Comparison of ENCODE assay signal across 30 cellular contexts in genomic region chr5:175472378-175472777, GRCh38. TPM values are rescaled to one million over a fixed set of nuclear protein-coding genes. Genes with fewer than 3 reads are reported as not detected.
"Had no signal": no experiment of that assay in that cellular context is flagged by ENCODE, and none has a peak within 500 bp of the region (broad histone marks: within the 10 kb centered on the region; RNA-seq: fewer than 3 reads in every experiment).

No MANE protein-coding gene starts in this region.

- H3K4me3 Mint-ChIP-seq: activated B cell treated with CpG ODN at 0.5 μM for 24 hours; activated CD4-positive, alpha-beta memory T cell treated with anti-CD3 and anti-CD28 coated beads for 36 hours; activated CD4-positive, alpha-beta T cell treated with anti-CD3 and anti-CD28 coated beads, Interleukin-2, amount 10 ng/mL, durations not matched to agents 24 days and 14 days; activated CD8-positive, alpha-beta T cell treated with anti-CD3 and anti-CD28 coated beads for 36 hours; activated naive CD4-positive, alpha-beta T cell treated with anti-CD3 and anti-CD28 coated beads, Interleukin-2, amount 10 ng/mL, durations not matched to agents 7 days and 5 days; activated naive CD4-positive, alpha-beta T cell treated with anti-CD3 and anti-CD28 coated beads, Interleukin-2, amount 50 U/mL, for 24 hours; activated naive CD8-positive, alpha-beta T cell; activated T-cell treated with anti-CD3 and anti-CD28 coated beads, Interleukin-2, amount 50 U/mL, for 4 hours; activated T-helper 1 cell treated with anti-CD3 and anti-CD28 coated beads, Interleukin-12 subunit alpha, Interleukin-12 subunit beta, Interleukin-2, Interleukin-4 antibody, amounts not matched to agents 30 ng/mL and 10 ng/mL and 1 ng/mL, durations not matched to agents 14 hours and 24 hours and 36 hours; T-cell had no signal

- DNase-seq: activated B cell treated with CpG ODN at 0.5 μM for 24 hours; activated CD4-positive, alpha-beta T cell treated with anti-CD3 and anti-CD28 coated beads for 4 hours; activated CD4-positive, alpha-beta T cell treated with anti-CD3 and anti-CD28 coated beads, Interleukin-2, amount 10 ng/mL, durations not matched to agents 24 days and 14 days; activated CD4-positive, alpha-beta T cell treated with anti-CD3 and anti-CD28 coated beads, Interleukin-2, amount 50 U/mL, for 1 hour; activated CD4-positive, alpha-beta T cell treated with anti-CD3 and anti-CD28 coated beads, Interleukin-2, amount 50 U/mL, for 4 hours; activated CD4-positive, CD25-positive, alpha-beta regulatory T cell treated with anti-CD3 and anti-CD28 coated beads, Interleukin-2, amount 50 U/mL, for 72 hours; activated CD8-positive, alpha-beta memory T cell treated with anti-CD3 and anti-CD28 coated beads, Interleukin-2, amount 50 U/mL, for 4 hours; activated effector memory CD4-positive, alpha-beta T cell treated with Interleukin-2 at 50 U/mL for 16 hours; activated gamma-delta T cell; activated T-cell treated with anti-CD3 and anti-CD28 coated beads for 4 hours; activated T-cell treated with anti-CD3 and anti-CD28 coated beads, Interleukin-2, amount 50 U/mL, for 1 hour; activated T-cell treated with anti-CD3 and anti-CD28 coated beads, Interleukin-2, amount 50 U/mL, for 4 hours; aorta; body of pancreas; brain microvascular endothelial cell; central memory CD4-positive, alpha-beta T cell; T-helper 2 cell; T-helper 9 cell had no signal

- H3K9me3 Mint-ChIP-seq: activated B cell treated with CpG ODN at 0.5 μM for 24 hours; activated CD4-positive, alpha-beta memory T cell treated with anti-CD3 and anti-CD28 coated beads for 36 hours; activated naive CD4-positive, alpha-beta T cell treated with anti-CD3 and anti-CD28 coated beads, Interleukin-2, amount 10 ng/mL, durations not matched to agents 7 days and 5 days; activated naive CD4-positive, alpha-beta T cell treated with anti-CD3 and anti-CD28 coated beads, Interleukin-2, amount 50 U/mL, for 24 hours; activated T-cell treated with anti-CD3 and anti-CD28 coated beads, Interleukin-2, amount 50 U/mL, for 4 hours; activated T-helper 2 cell treated with anti-CD3 and anti-CD28 coated beads, Interferon-gamma antibody, Interleukin-2, Interleukin-4, amounts not matched to agents 10 μg/mL and 5 μg/mL and 100 μg/mL, durations not matched to agents 14 hours and 24 hours and 36 hours; T-cell; T-helper 2 cell treated with Interferon-gamma antibody and Interleukin-4, amounts not matched to agents 5 μg/mL and 100 μg/mL, for 36 hours had no signal

- H3K4me1 Mint-ChIP-seq: activated B cell treated with CpG ODN at 0.5 μM for 24 hours had no signal

- H3K36me3 Mint-ChIP-seq: activated CD4-positive, alpha-beta memory T cell treated with anti-CD3 and anti-CD28 coated beads for 36 hours; activated naive CD4-positive, alpha-beta T cell treated with anti-CD3 and anti-CD28 coated beads, Interleukin-2, amount 10 ng/mL, durations not matched to agents 7 days and 5 days; activated naive CD4-positive, alpha-beta T cell treated with anti-CD3 and anti-CD28 coated beads, Interleukin-2, amount 50 U/mL, for 24 hours; T-cell had no signal

- H3K27me3 Mint-ChIP-seq: activated CD4-positive, alpha-beta memory T cell treated with anti-CD3 and anti-CD28 coated beads for 36 hours; activated CD8-positive, alpha-beta T cell treated with anti-CD3 and anti-CD28 coated beads for 36 hours; activated naive CD4-positive, alpha-beta T cell treated with anti-CD3 and anti-CD28 coated beads, Interleukin-2, amount 50 U/mL, for 24 hours; activated naive CD8-positive, alpha-beta T cell had no signal

- H3K27ac Mint-ChIP-seq: activated B cell treated with CpG ODN at 0.5 μM for 24 hours; activated CD4-positive, alpha-beta T cell treated with anti-CD3 and anti-CD28 coated beads, Interleukin-2, amount 10 ng/mL, durations not matched to agents 24 days and 14 days; activated naive CD4-positive, alpha-beta T cell treated with anti-CD3 and anti-CD28 coated beads, Interleukin-2, amount 10 ng/mL, durations not matched to agents 7 days and 5 days; activated naive CD4-positive, alpha-beta T cell treated with anti-CD3 and anti-CD28 coated beads, Interleukin-2, amount 50 U/mL, for 24 hours; activated naive CD8-positive, alpha-beta T cell; activated T-cell treated with anti-CD3 and anti-CD28 coated beads, Interleukin-2, amount 50 U/mL, for 72 hours; T-cell; T-helper 2 cell treated with Interferon-gamma antibody and Interleukin-4, amounts not matched to agents 5 μg/mL and 100 μg/mL, for 36 hours had no signal

- ATAC-seq: body of pancreas had no signal

RNA-seq across cellular contexts. Expression of gene DRD1, which starts 28.4 kb away (rescaled TPM):
- total RNA-seq: activated B cell treated with CpG ODN at 0.5 μM for 24 hours; activated CD4-positive, alpha-beta memory T cell treated with anti-CD3 and anti-CD28 coated beads for 36 hours; activated CD8-positive, alpha-beta memory T cell treated with anti-CD3 and anti-CD28 coated beads for 36 hours; activated CD8-positive, alpha-beta T cell treated with anti-CD3 and anti-CD28 coated beads for 36 hours; activated T-cell treated with anti-CD3 and anti-CD28 coated beads, Interleukin-2, amount 50 U/mL, for 72 hours; activated T-helper 1 cell treated with anti-CD3 and anti-CD28 coated beads, Interleukin-12 subunit alpha, Interleukin-12 subunit beta, Interleukin-2, Interleukin-4 antibody, amounts not matched to agents 30 ng/mL and 10 ng/mL and 1 ng/mL, durations not matched to agents 14 hours and 24 hours and 36 hours; activated T-helper 2 cell treated with anti-CD3 and anti-CD28 coated beads, Interferon-gamma antibody, Interleukin-2, Interleukin-4, amounts not matched to agents 10 μg/mL and 5 μg/mL and 100 μg/mL, durations not matched to agents 14 hours and 24 hours and 36 hours; body of pancreas; T-cell; T-helper 1 cell treated with Interleukin-12 subunit alpha and Interleukin-12 subunit beta and Interleukin-4 antibody, amounts not matched to agents 30 ng/mL and 1 ng/mL, for 36 hours had no signal
